ENCODE assay signal across 11 cellular contexts in genomic region chr15:40871749-40872617, GRCh38. TPM values are rescaled to one million over a fixed set of nuclear protein-coding genes. Genes with fewer than 3 reads are reported as not detected.
DNase-seq lines count a peak whose midpoint lies in the region; ATAC-seq, FAIRE-seq and TF ChIP-seq lines count a peak whose summit lies in the region.
"Had no signal": no experiment of that assay in that cellular context is flagged by ENCODE, and none has a peak within 500 bp of the region (broad histone marks: within the 10 kb centered on the region; RNA-seq: fewer than 3 reads in every experiment).

No MANE protein-coding gene starts in this region.

- H3K27ac Mint-ChIP-seq in activated CD4-positive, alpha-beta T cell treated with anti-CD3 and anti-CD28 coated beads for 36 hours = no peak overlapping the region

- H3K36me3 ChIP-seq in colonic mucosa (no peaks in the 10 kb centered on the region), smooth muscle cell (ENCODE audit: low read depth) (no peaks in the 10 kb centered on the region), HepG2 (replicated peaks in 1 of 2; ENCODE audit: control insufficient read depth in 1 of 2, insufficient read depth in 2 of 2, low read length in 2 of 2) (no peaks in the 10 kb centered on the region)

- TF ChIP-seq EP300 in HepG2 (IDR thresholded peaks at IDR 0.05; ENCODE audit: low read depth in 2 of 2, low read length in 2 of 2) = no peak
- no peak for TF ChIP-seq EP300 in HepG2 (CRISPR knock-in tag; IDR thresholded peaks at IDR 0.05; ENCODE audit: borderline replicate concordance)

- ATAC-seq in activated CD4-positive, alpha-beta T cell treated with anti-CD3 and anti-CD28 coated beads for 36 hours = peak; percentile 39
- ATAC-seq in HG03432 (IDR thresholded peaks at IDR 0.05; ENCODE audit: unreplicated experiment) (peak; percentile 34), HepG2 (no peak)

- TF ChIP-seq CTCF in colonic mucosa (IDR thresholded peaks at IDR 0.05) (no peak), smooth muscle cell (IDR thresholded peaks at IDR 0.05; ENCODE audit: borderline replicate concordance, insufficient read depth, poor library complexity, severe bottlenecking) (no peak), HepG2 (CRISPR knock-in tag; IDR thresholded peaks at IDR 0.05) (no peak)

- peak; percentile 67 for DNase-seq in activated CD4-positive, alpha-beta T cell treated with anti-CD3 and anti-CD28 coated beads for 36 hours
- DNase-seq in activated CD4-positive, alpha-beta T cell treated with anti-CD3 and anti-CD28 coated beads for 1 hour = no peak
- DNase-seq in colonic mucosa (peak; percentile 86), smooth muscle cell (lab: John Stamatoyannopoulos, UW; ENCODE audit: unreplicated experiment) (no peak), HepG2 (ENCODE audit: low spot score) (no peak), NCI-H226 (no peak), HuH-7.5 (ENCODE audit: low spot score) (no peak)
- DNase-seq: HCEC 1CT, NCI-H1694 treated with DMSO at 0.1 percent for 48 hours had no signal

- H3K4me2 ChIP-seq in smooth muscle cell (no peak overlapping the region), HepG2 (ENCODE audit: low read depth, low read length) (no peak overlapping the region)

- H3K79me2 ChIP-seq in smooth muscle cell (ENCODE audit: low read depth) = no peaks in the 10 kb centered on the region
- H3K79me2 ChIP-seq in HepG2 (ENCODE audit: insufficient read depth, low read length) = no peaks in the 10 kb centered on the region

- H3K4me3 Mint-ChIP-seq in activated CD4-positive, alpha-beta T cell treated with anti-CD3 and anti-CD28 coated beads for 36 hours = no peak overlapping the region

- no peak for FAIRE-seq in HepG2 (lab: Jason Lieb, UNC)

- H3K9me3 ChIP-seq in colonic mucosa (no peaks in the 10 kb centered on the region), smooth muscle cell (replicated peaks; ENCODE audit: low read depth) (no peaks in the 10 kb centered on the region), HepG2 (ENCODE audit: low read length) (no peaks in the 10 kb centered on the region)

- no peaks in the 10 kb centered on the region for H3K9me3 Mint-ChIP-seq in activated CD4-positive, alpha-beta T cell treated with anti-CD3 and anti-CD28 coated beads for 36 hours (ENCODE audit: low read depth)

- intact Hi-C loops in activated CD4-positive, alpha-beta T cell treated with anti-CD3 and anti-CD28 coated beads for 36 hours (cut with DNase I, micrococcal nuclease) = no loop called here
- intact Hi-C loops in colonic mucosa (cut with DNase I) = no loop called here
- intact Hi-C loops in HepG2 (cut with micrococcal nuclease; ENCODE audit: unreplicated experiment) = no loop called here

- in situ Hi-C loops in HepG2 (cut with HindIII; ENCODE audit: extremely low pct_ligation_motif_present, low pct_unique_long_range_greater_than_20kb) = no loop called here

- H3K27me3 ChIP-seq in colonic mucosa (no peaks in the 10 kb centered on the region), smooth muscle cell (ENCODE audit: low read depth) (peaks cover 21% of the 10 kb centered on the region), HepG2 (ENCODE audit: control insufficient read depth in 1 of 2, insufficient read depth in 2 of 2, low read length in 2 of 2) (peaks cover 0 to 27% of the 10 kb centered on the region in 2 experiments; a peak in 2 of 5 replicates)

- BruUV-seq in HepG2 (replicated peaks; lab: Mats Ljungman, UMichigan) = no TSS peak

- H4K20me1 ChIP-seq in smooth muscle cell (ENCODE audit: low read depth) = no peaks in the 10 kb centered on the region
- H4K20me1 ChIP-seq in HepG2 (ENCODE audit: insufficient read depth, low read length) = no peaks in the 10 kb centered on the region

- CTCF ChIA-PET in activated CD4-positive, alpha-beta T cell treated with anti-CD3 and anti-CD28 coated beads for 36 hours (lab: Charles Lee) = interaction anchor here (0.6 to 4.0 kb wide), 8 partner anchors 12 to 183 kb away, joined by 3 to 36 read pairs (median 4); partner anchors contain the start of gene VPS18
- CTCF ChIA-PET in HepG2 (lab: Yijun Ruan, JAX; ENCODE audit: low intra/inter-chr PET ratio, low total read pairs) = no interaction called here

- H3K4me1 Mint-ChIP-seq in activated CD4-positive, alpha-beta T cell treated with anti-CD3 and anti-CD28 coated beads for 36 hours = peaks cover 21% of the 10 kb centered on the region

- H3K36me3 Mint-ChIP-seq in activated CD4-positive, alpha-beta T cell treated with anti-CD3 and anti-CD28 coated beads for 36 hours (ENCODE audit: low read depth) = no peaks in the 10 kb centered on the region

- 66% methylated on average over 13 of the region's 13 CpGs for WGBS in smooth muscle cell (ENCODE audit: low lambda C conversion rate)
- WGBS in HepG2 (ENCODE audit: low lambda C conversion rate) = 38% methylated on average over 13 of the region's 13 CpGs

- H3F3A ChIP-seq in smooth muscle cell (ENCODE audit: low read depth) = no peaks in the 10 kb centered on the region

- POLR2A ChIA-PET in activated CD4-positive, alpha-beta T cell treated with anti-CD3 and anti-CD28 coated beads for 36 hours (lab: Charles Lee) = interaction anchor here (0.7 kb wide), 1 partner anchor 13 kb away, joined by 3 read pairs; no protein-coding TSS in a partner anchor
- POLR2A ChIA-PET in HepG2 (lab: Yijun Ruan, JAX) = no interaction called here

- TF ChIP-seq RAD21 in HepG2 (CRISPR knock-in tag; IDR thresholded peaks at IDR 0.05) = no peak

- TF ChIP-seq POLR2A in HepG2 (IDR thresholded peaks at IDR 0.05; ENCODE audit: insufficient read depth in 1 of 2, low read depth in 2 of 2, low read length in 2 of 2) = no peak

- peak overlapping the region in 1 of 2 donors; percentile 48 for H3K9ac ChIP-seq in colonic mucosa (ENCODE audit: low read depth in 2 of 2, low read length in 2 of 2)
- H3K9ac ChIP-seq in smooth muscle cell (ENCODE audit: low read depth) = peak overlapping the region; percentile 68
- H3K9ac ChIP-seq in HepG2 (ENCODE audit: insufficient read depth, low read depth, low read length) = no peak overlapping the region

- H3K4me3 ChIP-seq in colonic mucosa (peak overlapping the region; percentile 55), smooth muscle cell (no peak overlapping the region), HepG2 (replicated peaks in 1 of 3; ENCODE audit: insufficient read depth in 1 of 3, low read depth in 2 of 3, low read length in 3 of 3) (no peak overlapping the region)

- H2AFZ ChIP-seq in smooth muscle cell (ENCODE audit: low read depth) (no peak overlapping the region), HepG2 (ENCODE audit: low read length) (no peak overlapping the region)

- H3K27ac ChIP-seq in colonic mucosa (peak overlapping the region; percentile 74), smooth muscle cell (ENCODE audit: low read depth) (peak overlapping the region; percentile 90), HepG2 (ENCODE audit: extremely low read length, insufficient read depth, low read length) (no peak overlapping the region)

- H3K4me1 ChIP-seq in colonic mucosa (peaks cover 4% of the 10 kb centered on the region), smooth muscle cell (ENCODE audit: low read depth) (no peaks in the 10 kb centered on the region), HepG2 (ENCODE audit: insufficient read depth, low read length) (peaks cover 25% of the 10 kb centered on the region)

- peaks cover 3% of the 10 kb centered on the region for H3K27me3 Mint-ChIP-seq in activated CD4-positive, alpha-beta T cell treated with anti-CD3 and anti-CD28 coated beads for 36 hours

RNA-seq across cellular contexts. Expression of gene RHOV, which starts 2.1 kb away (rescaled TPM):
- under 1 TPM; 0.25 to 0.41 TPM for total RNA-seq in activated CD4-positive, alpha-beta T cell treated with anti-CD3 and anti-CD28 coated beads for 36 hours
- total RNA-seq in colonic mucosa (10 to 100 TPM; 14.9 to 18.6 TPM), smooth muscle cell (2.9 and 3.3 TPM in 2 replicates), HepG2 (2016; rRNA removed; fragmentation: Illumina TruSeq; extraction: Trizol) (0.15 and 0.18 TPM in 2 replicates)
- polyA plus RNA-seq in smooth muscle cell (3.0 and 10.3 TPM in 2 replicates), HepG2 (2011; rRNA removed) (0.07 and 0.17 TPM in 2 replicates)
- not detected in 2 replicates for total RNA-seq in HepG2 (2016; cell fraction: cytosol; rRNA removed; fragmentation: Illumina TruSeq; extraction: Trizol; ENCODE audit: low read depth)
- total RNA-seq in HepG2 (2016; cell fraction: insoluble cytoplasmic fraction; rRNA removed; fragmentation: Illumina TruSeq; extraction: Trizol) = 0.15 TPM in 1 of 2 replicates, not detected in the other
- 0.09 and 0.10 TPM in 2 replicates for total RNA-seq in HepG2 (2016; cell fraction: membrane; rRNA removed; fragmentation: Illumina TruSeq; extraction: Trizol)
- not detected in 2 replicates for total RNA-seq in HepG2 (2016; cell fraction: nucleus; rRNA removed; fragmentation: Illumina TruSeq; extraction: Trizol)
- 0.08 and 0.09 TPM in 2 replicates for polyA plus RNA-seq in HepG2 (2011; cell fraction: cytosol; rRNA removed)
- not detected in 2 replicates for polyA plus RNA-seq in HepG2 (2011; cell fraction: nucleus; rRNA removed)
- polyA plus RNA-seq in HepG2 (2012) = not detected in 2 replicates
- polyA plus RNA-seq in HepG2 (2016; cell fraction: cytosol; fragmentation: Illumina TruSeq; extraction: Trizol; ENCODE audit: low read depth) = 0.07 TPM in 1 of 2 replicates, not detected in the other
- 0.17 and 0.19 TPM in 2 replicates for polyA plus RNA-seq in HepG2 (2016; cell fraction: insoluble cytoplasmic fraction; fragmentation: Illumina TruSeq; extraction: Trizol; ENCODE audit: low read depth)
- polyA plus RNA-seq in HepG2 (2016; cell fraction: membrane; fragmentation: Illumina TruSeq; extraction: Trizol; ENCODE audit: low read depth) = 0.10 TPM in 1 of 2 replicates, not detected in the other
- 0.27 and 0.37 TPM in 2 replicates for polyA plus RNA-seq in HepG2 (2016; cell fraction: nucleus; fragmentation: Illumina TruSeq; extraction: Trizol; ENCODE audit: insufficient read depth, low read depth)
- polyA minus RNA-seq in HepG2 (2011; rRNA and poly(A)+ RNA removed; ENCODE audit: low replicate concordance) = 43.4 TPM in 1 of 2 replicates, not detected in the other
- polyA minus RNA-seq in HepG2 (2011; cell fraction: cytosol; rRNA and poly(A)+ RNA removed) = 0.40 and 0.70 TPM in 2 replicates
- not detected in 2 replicates for polyA minus RNA-seq in HepG2 (2011; cell fraction: nucleus; rRNA and poly(A)+ RNA removed)

RNA-seq across cellular contexts. Expression of gene VPS18, which starts 22.3 kb away (rescaled TPM):
- 1 to 10 TPM; 6.2 TPM for total RNA-seq in activated CD4-positive, alpha-beta T cell treated with anti-CD3 and anti-CD28 coated beads for 36 hours
- 10 to 100 TPM; 18.3 to 19.2 TPM for total RNA-seq in colonic mucosa
- total RNA-seq in smooth muscle cell = 14.2 and 15.4 TPM in 2 replicates
- polyA plus RNA-seq in smooth muscle cell = 17.2 and 24.4 TPM in 2 replicates
- 15.8 and 17.0 TPM in 2 replicates for total RNA-seq in HepG2 (2016; rRNA removed; fragmentation: Illumina TruSeq; extraction: Trizol)
- total RNA-seq in HepG2 (2016; cell fraction: cytosol; rRNA removed; fragmentation: Illumina TruSeq; extraction: Trizol; ENCODE audit: low read depth) = 1.2 and 1.9 TPM in 2 replicates
- total RNA-seq in HepG2 (2016; cell fraction: insoluble cytoplasmic fraction; rRNA removed; fragmentation: Illumina TruSeq; extraction: Trizol) = 14.9 and 16.0 TPM in 2 replicates
- total RNA-seq in HepG2 (2016; cell fraction: membrane; rRNA removed; fragmentation: Illumina TruSeq; extraction: Trizol) = 3.9 and 4.3 TPM in 2 replicates
- total RNA-seq in HepG2 (2016; cell fraction: nucleus; rRNA removed; fragmentation: Illumina TruSeq; extraction: Trizol) = 9.9 and 11.2 TPM in 2 replicates
- polyA plus RNA-seq in HepG2 (2011; rRNA removed) = 5.8 and 7.4 TPM in 2 replicates
- 6.0 and 7.5 TPM in 2 replicates for polyA plus RNA-seq in HepG2 (2011; cell fraction: cytosol; rRNA removed)
- 9.2 and 9.4 TPM in 2 replicates for polyA plus RNA-seq in HepG2 (2011; cell fraction: nucleus; rRNA removed)
- polyA plus RNA-seq in HepG2 (2012) = 5.0 and 5.3 TPM in 2 replicates
- 0.57 and 0.62 TPM in 2 replicates for polyA plus RNA-seq in HepG2 (2016; cell fraction: cytosol; fragmentation: Illumina TruSeq; extraction: Trizol; ENCODE audit: low read depth)
- polyA plus RNA-seq in HepG2 (2016; cell fraction: insoluble cytoplasmic fraction; fragmentation: Illumina TruSeq; extraction: Trizol; ENCODE audit: low read depth) = 9.1 and 10.3 TPM in 2 replicates
- polyA plus RNA-seq in HepG2 (2016; cell fraction: membrane; fragmentation: Illumina TruSeq; extraction: Trizol; ENCODE audit: low read depth) = 1.1 and 1.8 TPM in 2 replicates
- polyA plus RNA-seq in HepG2 (2016; cell fraction: nucleus; fragmentation: Illumina TruSeq; extraction: Trizol; ENCODE audit: insufficient read depth, low read depth) = 13.2 and 13.9 TPM in 2 replicates
- 42.6 and 112 TPM in 2 replicates for polyA minus RNA-seq in HepG2 (2011; rRNA and poly(A)+ RNA removed; ENCODE audit: low replicate concordance)
- 11.8 and 12.4 TPM in 2 replicates for polyA minus RNA-seq in HepG2 (2011; cell fraction: cytosol; rRNA and poly(A)+ RNA removed)
- polyA minus RNA-seq in HepG2 (2011; cell fraction: nucleus; rRNA and poly(A)+ RNA removed) = 9.3 and 9.8 TPM in 2 replicates

RNA-seq across cellular contexts. Expression of gene SPINT1, which starts 28.1 kb away (rescaled TPM):
- 1 to 10 TPM; 8.5 to 8.9 TPM for total RNA-seq in activated CD4-positive, alpha-beta T cell treated with anti-CD3 and anti-CD28 coated beads for 36 hours
- total RNA-seq in colonic mucosa (100 to 1,000 TPM; 280 to 330 TPM), smooth muscle cell (47.0 and 76.5 TPM in 2 replicates), HepG2 (2016; rRNA removed; fragmentation: Illumina TruSeq; extraction: Trizol) (0.45 and 0.49 TPM in 2 replicates)
- polyA plus RNA-seq in smooth muscle cell (50.2 and 140 TPM in 2 replicates), HepG2 (2011; rRNA removed) (2.5 and 2.8 TPM in 2 replicates)
- 0.10 and 0.44 TPM in 2 replicates for total RNA-seq in HepG2 (2016; cell fraction: cytosol; rRNA removed; fragmentation: Illumina TruSeq; extraction: Trizol; ENCODE audit: low read depth)
- 0.21 and 0.50 TPM in 2 replicates for total RNA-seq in HepG2 (2016; cell fraction: insoluble cytoplasmic fraction; rRNA removed; fragmentation: Illumina TruSeq; extraction: Trizol)
- total RNA-seq in HepG2 (2016; cell fraction: membrane; rRNA removed; fragmentation: Illumina TruSeq; extraction: Trizol) = 0.14 and 0.25 TPM in 2 replicates
- 0.88 and 2.1 TPM in 2 replicates for total RNA-seq in HepG2 (2016; cell fraction: nucleus; rRNA removed; fragmentation: Illumina TruSeq; extraction: Trizol)
- 3.4 and 3.9 TPM in 2 replicates for polyA plus RNA-seq in HepG2 (2011; cell fraction: cytosol; rRNA removed)
- 7.6 and 10.2 TPM in 2 replicates for polyA plus RNA-seq in HepG2 (2011; cell fraction: nucleus; rRNA removed)
- 2.7 and 2.9 TPM in 2 replicates for polyA plus RNA-seq in HepG2 (2012)
- polyA plus RNA-seq in HepG2 (2016; cell fraction: cytosol; fragmentation: Illumina TruSeq; extraction: Trizol; ENCODE audit: low read depth) = 0.20 and 0.25 TPM in 2 replicates
- 0.21 and 0.37 TPM in 2 replicates for polyA plus RNA-seq in HepG2 (2016; cell fraction: insoluble cytoplasmic fraction; fragmentation: Illumina TruSeq; extraction: Trizol; ENCODE audit: low read depth)
- polyA plus RNA-seq in HepG2 (2016; cell fraction: membrane; fragmentation: Illumina TruSeq; extraction: Trizol; ENCODE audit: low read depth) = 0.24 and 0.43 TPM in 2 replicates
- 3.0 TPM in 2 replicates for polyA plus RNA-seq in HepG2 (2016; cell fraction: nucleus; fragmentation: Illumina TruSeq; extraction: Trizol; ENCODE audit: insufficient read depth, low read depth)
- polyA minus RNA-seq in HepG2 (2011; rRNA and poly(A)+ RNA removed; ENCODE audit: low replicate concordance) = 0.37 and 3.2 TPM in 2 replicates
- 2.2 TPM in 2 replicates for polyA minus RNA-seq in HepG2 (2011; cell fraction: cytosol; rRNA and poly(A)+ RNA removed)
- 1.0 and 2.6 TPM in 2 replicates for polyA minus RNA-seq in HepG2 (2011; cell fraction: nucleus; rRNA and poly(A)+ RNA removed)

RNA-seq across cellular contexts. Expression of gene PPP1R14D, which starts 43.5 kb away (rescaled TPM):
- total RNA-seq in activated CD4-positive, alpha-beta T cell treated with anti-CD3 and anti-CD28 coated beads for 36 hours = not detected
- total RNA-seq in colonic mucosa (100 to 1,000 TPM; 137 to 166 TPM), smooth muscle cell (not detected in 2 replicates), HepG2 (2016; rRNA removed; fragmentation: Illumina TruSeq; extraction: Trizol) (0.49 and 0.53 TPM in 2 replicates)
- polyA plus RNA-seq in smooth muscle cell (not detected in 2 replicates), HepG2 (2011; rRNA removed) (0.47 and 0.55 TPM in 2 replicates)
- not detected in 2 replicates for total RNA-seq in HepG2 (2016; cell fraction: cytosol; rRNA removed; fragmentation: Illumina TruSeq; extraction: Trizol; ENCODE audit: low read depth)
- total RNA-seq in HepG2 (2016; cell fraction: insoluble cytoplasmic fraction; rRNA removed; fragmentation: Illumina TruSeq; extraction: Trizol) = 0.52 and 0.55 TPM in 2 replicates
- total RNA-seq in HepG2 (2016; cell fraction: membrane; rRNA removed; fragmentation: Illumina TruSeq; extraction: Trizol) = 0.34 TPM in 2 replicates
- total RNA-seq in HepG2 (2016; cell fraction: nucleus; rRNA removed; fragmentation: Illumina TruSeq; extraction: Trizol) = not detected in 2 replicates
- polyA plus RNA-seq in HepG2 (2011; cell fraction: cytosol; rRNA removed) = 0.81 and 0.82 TPM in 2 replicates
- 0.35 and 0.62 TPM in 2 replicates for polyA plus RNA-seq in HepG2 (2011; cell fraction: nucleus; rRNA removed)
- 0.68 TPM in 2 replicates for polyA plus RNA-seq in HepG2 (2012)
- polyA plus RNA-seq in HepG2 (2016; cell fraction: cytosol; fragmentation: Illumina TruSeq; extraction: Trizol; ENCODE audit: low read depth) = not detected in 2 replicates
- polyA plus RNA-seq in HepG2 (2016; cell fraction: insoluble cytoplasmic fraction; fragmentation: Illumina TruSeq; extraction: Trizol; ENCODE audit: low read depth) = 0.46 and 0.48 TPM in 2 replicates
- not detected in 2 replicates for polyA plus RNA-seq in HepG2 (2016; cell fraction: membrane; fragmentation: Illumina TruSeq; extraction: Trizol; ENCODE audit: low read depth)
- not detected in 2 replicates for polyA plus RNA-seq in HepG2 (2016; cell fraction: nucleus; fragmentation: Illumina TruSeq; extraction: Trizol; ENCODE audit: insufficient read depth, low read depth)
- 0.21 TPM in 1 of 2 replicates, not detected in the other for polyA minus RNA-seq in HepG2 (2011; rRNA and poly(A)+ RNA removed; ENCODE audit: low replicate concordance)
- not detected in 2 replicates for polyA minus RNA-seq in HepG2 (2011; cell fraction: cytosol; rRNA and poly(A)+ RNA removed)
- polyA minus RNA-seq in HepG2 (2011; cell fraction: nucleus; rRNA and poly(A)+ RNA removed) = 0.87 TPM in 1 of 2 replicates, not detected in the other
- total RNA-seq: glomerular endothelial cell had no signal

RNA-seq across cellular contexts. Expression of gene DLL4, which starts 57.2 kb away (rescaled TPM):
- under 1 TPM; 0.18 to 0.30 TPM for total RNA-seq in activated CD4-positive, alpha-beta T cell treated with anti-CD3 and anti-CD28 coated beads for 36 hours
- total RNA-seq in colonic mucosa (10 to 100 TPM; 18.5 to 21.6 TPM), smooth muscle cell (0.04 TPM in 1 of 2 replicates, not detected in the other), HepG2 (2016; rRNA removed; fragmentation: Illumina TruSeq; extraction: Trizol) (0.13 and 0.20 TPM in 2 replicates)
- polyA plus RNA-seq in smooth muscle cell (0.37 TPM in 1 of 2 replicates, not detected in the other), HepG2 (2011; rRNA removed) (0.25 and 0.27 TPM in 2 replicates)
- total RNA-seq in HepG2 (2016; cell fraction: cytosol; rRNA removed; fragmentation: Illumina TruSeq; extraction: Trizol; ENCODE audit: low read depth) = 0.09 and 0.10 TPM in 2 replicates
- total RNA-seq in HepG2 (2016; cell fraction: insoluble cytoplasmic fraction; rRNA removed; fragmentation: Illumina TruSeq; extraction: Trizol) = 0.07 and 0.19 TPM in 2 replicates
- 0.03 and 0.15 TPM in 2 replicates for total RNA-seq in HepG2 (2016; cell fraction: membrane; rRNA removed; fragmentation: Illumina TruSeq; extraction: Trizol)
- 0.19 TPM in 1 of 2 replicates, not detected in the other for total RNA-seq in HepG2 (2016; cell fraction: nucleus; rRNA removed; fragmentation: Illumina TruSeq; extraction: Trizol)
- polyA plus RNA-seq in HepG2 (2011; cell fraction: cytosol; rRNA removed) = 0.13 and 0.24 TPM in 2 replicates
- polyA plus RNA-seq in HepG2 (2011; cell fraction: nucleus; rRNA removed) = 0.50 and 0.61 TPM in 2 replicates
- polyA plus RNA-seq in HepG2 (2012) = 0.13 and 0.43 TPM in 2 replicates
- polyA plus RNA-seq in HepG2 (2016; cell fraction: cytosol; fragmentation: Illumina TruSeq; extraction: Trizol; ENCODE audit: low read depth) = 0.07 TPM in 1 of 2 replicates, not detected in the other
- 0.13 and 0.19 TPM in 2 replicates for polyA plus RNA-seq in HepG2 (2016; cell fraction: insoluble cytoplasmic fraction; fragmentation: Illumina TruSeq; extraction: Trizol; ENCODE audit: low read depth)
- 0.06 and 0.08 TPM in 2 replicates for polyA plus RNA-seq in HepG2 (2016; cell fraction: membrane; fragmentation: Illumina TruSeq; extraction: Trizol; ENCODE audit: low read depth)
- 0.34 and 0.39 TPM in 2 replicates for polyA plus RNA-seq in HepG2 (2016; cell fraction: nucleus; fragmentation: Illumina TruSeq; extraction: Trizol; ENCODE audit: insufficient read depth, low read depth)
- polyA minus RNA-seq in HepG2 (2011; rRNA and poly(A)+ RNA removed; ENCODE audit: low replicate concordance) = 0.98 and 7.6 TPM in 2 replicates
- 0.35 and 0.59 TPM in 2 replicates for polyA minus RNA-seq in HepG2 (2011; cell fraction: cytosol; rRNA and poly(A)+ RNA removed)
- polyA minus RNA-seq in HepG2 (2011; cell fraction: nucleus; rRNA and poly(A)+ RNA removed) = 0.12 and 0.26 TPM in 2 replicates

Comparison
In these comparisons a context has a peak if more than half of its experiments do, and no peak if none do; other contexts are left out.
1. DNase-seq: peak in activated CD4-positive, alpha-beta T cell treated with anti-CD3 and anti-CD28 coated beads for 36 hours (single experiment) and colonic mucosa (single experiment); none in activated CD4-positive, alpha-beta T cell treated with anti-CD3 and anti-CD28 coated beads for 1 hour (single experiment), smooth muscle cell (single experiment), HepG2 (single experiment), NCI-H226 (single experiment) and HuH-7.5 (single experiment).